In genomic region chr19:4007021-4007835, GRCh38 we compare ENCODE assay signal across 8 cellular contexts. TPM values are rescaled to one million over a fixed set of nuclear protein-coding genes. Genes with fewer than 3 reads are reported as not detected.
DNase-seq lines count a peak whose midpoint lies in the region; TF ChIP-seq lines count a peak whose summit lies in the region.

PIAS4 (plus strand) TSS chr19:4007736; CDS start chr19:4007761, 25 bp downstream.

- no peaks in the 10 kb centered on the region for H3K36me3 Mint-ChIP-seq in nephron (ENCODE audit: low read depth)
- H3K36me3 Mint-ChIP-seq in stimulated activated naive CD8-positive, alpha-beta T cell treated with anti-CD3 and anti-CD28 coated beads, Interleukin-15, Interleukin-2, amounts not matched to agents 100 ng/mL and 50 ng/mL, for 24 hours (ENCODE audit: low read depth), result no peaks in the 10 kb centered on the region

- peak within 1 kb of the TSS; percentile 84 for H3K27ac ChIP-seq in RWPE1

- POLR2A ChIA-PET in RWPE1 (lab: Yijun Ruan, JAX; ENCODE audit: low non-redundant PET), result interaction anchor here (0.7 to 1.4 kb wide), 2 partner anchors 23 to 45 kb away, joined by 3 to 4 read pairs; no protein-coding TSS in a partner anchor

- H3K27me3 Mint-ChIP-seq in nephron (ENCODE audit: low read depth), result no peaks in the 10 kb centered on the region
- no peaks in the 10 kb centered on the region for H3K27me3 Mint-ChIP-seq in stimulated activated naive CD8-positive, alpha-beta T cell treated with anti-CD3 and anti-CD28 coated beads, Interleukin-15, Interleukin-2, amounts not matched to agents 100 ng/mL and 50 ng/mL, for 24 hours

- H3K27ac Mint-ChIP-seq in nephron, result peak within 1 kb of the TSS; percentile 61 to 79 (median 77)
- peak within 1 kb of the TSS; percentile 78 for H3K27ac Mint-ChIP-seq in stimulated activated naive CD8-positive, alpha-beta T cell treated with anti-CD3 and anti-CD28 coated beads, Interleukin-15, Interleukin-2, amounts not matched to agents 100 ng/mL and 50 ng/mL, for 24 hours

- TF ChIP-seq CTCF in RWPE1 (conservative IDR thresholded peaks at IDR 0.05; ENCODE audit: low read depth) (no peak), fibroblast of pulmonary artery (IDR thresholded peaks at IDR 0.05; ENCODE audit: low read length, missing control alignments) (no peak), nephron (IDR thresholded peaks at IDR 0.05; ENCODE audit: unreplicated experiment in 3 of 3) (no peak)

- DNase-seq in Daoy (ENCODE audit: low read depth), result peak; percentile 99
- peak; percentile 89 for DNase-seq in GOT3 (lab: John Stamatoyannopoulos, UW)
- DNase-seq in LoVo (ENCODE audit: low spot score), result peak; percentile 96
- DNase-seq in RWPE1 (ENCODE audit: low spot score), result peak; percentile 98
- DNase-seq in activated T-helper 9 cell treated with anti-CD3 and anti-CD28 coated beads, Interleukin-2, amount 50 U/mL, for 16 hours (ENCODE audit: low read depth), result peak; percentile 95
- DNase-seq in fibroblast of pulmonary artery (ENCODE audit: low read depth), result peak; percentile 93

- H3K4me1 Mint-ChIP-seq in nephron, result peaks cover 31% of the 10 kb centered on the region
- H3K4me1 Mint-ChIP-seq in stimulated activated naive CD8-positive, alpha-beta T cell treated with anti-CD3 and anti-CD28 coated beads, Interleukin-15, Interleukin-2, amounts not matched to agents 100 ng/mL and 50 ng/mL, for 24 hours (ENCODE audit: low read depth), result peaks cover 35% of the 10 kb centered on the region

- peak within 1 kb of the TSS; percentile 85 to 97 (median 96) for H3K4me3 Mint-ChIP-seq in nephron
- H3K4me3 Mint-ChIP-seq in stimulated activated naive CD8-positive, alpha-beta T cell treated with anti-CD3 and anti-CD28 coated beads, Interleukin-15, Interleukin-2, amounts not matched to agents 100 ng/mL and 50 ng/mL, for 24 hours, result peak within 1 kb of the TSS; percentile 87

- H3K4me3 ChIP-seq in fibroblast of pulmonary artery (replicated peaks; ENCODE audit: low read depth, low read length), result peak within 1 kb of the TSS; percentile 91

- CTCF ChIA-PET in RWPE1 (lab: Yijun Ruan, JAX), result interaction anchor here (0.7 kb wide), 1 partner anchor 51 kb away, joined by 3 read pairs; no protein-coding TSS in a partner anchor

- H3K9me3 Mint-ChIP-seq in nephron, result no peaks in the 10 kb centered on the region
- no peaks in the 10 kb centered on the region for H3K9me3 Mint-ChIP-seq in stimulated activated naive CD8-positive, alpha-beta T cell treated with anti-CD3 and anti-CD28 coated beads, Interleukin-15, Interleukin-2, amounts not matched to agents 100 ng/mL and 50 ng/mL, for 24 hours

RNA-seq across cellular contexts. Expression of gene PIAS4, which starts in this region (rescaled TPM):
- 25.7 and 31.5 TPM in 2 replicates for total RNA-seq in Daoy (2014; rRNA removed; shearing (Covaris generic))

Comparison
In these comparisons a context has a peak if more than half of its experiments do, and no peak if none do; other contexts are left out.
1. Peak in every context shown above with its lines: DNase-seq, H3K4me3 ChIP-seq and H3K27ac ChIP-seq.